ENCODE assay signal across 9 cellular contexts in genomic region chr6:4402477-4402976, GRCh38.
DNase-seq lines count a peak whose midpoint lies in the region; ATAC-seq and TF ChIP-seq lines count a peak whose summit lies in the region.
"Had no signal": no experiment of that assay in that cellular context is flagged by ENCODE, and none has a peak within 500 bp of the region (broad histone marks: within the 10 kb centered on the region; RNA-seq: fewer than 3 reads in every experiment).

No MANE protein-coding gene starts in this region.

- DNase-seq in HK-2 (ENCODE audit: unreplicated experiment) (peak; percentile 17), astrocyte of the hippocampus (ENCODE audit: low read depth, low spot score) (peak; percentile 82), left ventricle myocardium superior (peak; percentile 53), testis (peak; percentile 45)
- DNase-seq in activated CD4-positive, CD25-positive, alpha-beta regulatory T cell treated with anti-CD3 and anti-CD28 coated beads, Interleukin-2, amount 50 U/mL, for 72 hours, result no peak
- no peak for DNase-seq in activated CD8-positive, alpha-beta T cell treated with anti-CD3 and anti-CD28 coated beads, Interleukin-2, amount 10 ng/mL, durations not matched to agents 7 days and 5 days
- DNase-seq: small intestine had no signal

- CTCF ChIA-PET in activated CD8-positive, alpha-beta T cell treated with anti-CD3 and anti-CD28 coated beads, Interleukin-2, amount 10 ng/mL, durations not matched to agents 7 days and 5 days (lab: Charles Lee), result no interaction called here

- no peaks in the 10 kb centered on the region for H3K9me3 Mint-ChIP-seq in activated CD8-positive, alpha-beta T cell treated with anti-CD3 and anti-CD28 coated beads, Interleukin-2, amount 10 ng/mL, durations not matched to agents 7 days and 5 days (ENCODE audit: insufficient read depth)

- H3K36me3 Mint-ChIP-seq in activated CD8-positive, alpha-beta T cell treated with anti-CD3 and anti-CD28 coated beads, Interleukin-2, amount 10 ng/mL, durations not matched to agents 7 days and 5 days (ENCODE audit: low read depth), result no peaks in the 10 kb centered on the region

- no peaks in the 10 kb centered on the region for H3K4me1 Mint-ChIP-seq in activated CD8-positive, alpha-beta T cell treated with anti-CD3 and anti-CD28 coated beads, Interleukin-2, amount 10 ng/mL, durations not matched to agents 7 days and 5 days (ENCODE audit: low read depth)

- no peaks in the 10 kb centered on the region for H3K27me3 Mint-ChIP-seq in activated CD8-positive, alpha-beta T cell treated with anti-CD3 and anti-CD28 coated beads, Interleukin-2, amount 10 ng/mL, durations not matched to agents 7 days and 5 days (ENCODE audit: low read depth)

- TF ChIP-seq POLR2A in testis (IDR thresholded peaks at IDR 0.05), result no peak

- ATAC-seq in left ventricle myocardium superior (peak; percentile 89), HG03095 (IDR thresholded peaks at IDR 0.05; ENCODE audit: unreplicated experiment) (no peak), HG03354 (IDR thresholded peaks at IDR 0.05; ENCODE audit: poor library complexity, severe bottlenecking, unreplicated experiment) (no peak)
- no peak for ATAC-seq in activated CD8-positive, alpha-beta T cell treated with anti-CD3 and anti-CD28 coated beads, Interleukin-2, amount 10 ng/mL, durations not matched to agents 7 days and 5 days

- intact Hi-C loops in left ventricle myocardium superior (cut with micrococcal nuclease), result no loop called here
- intact Hi-C loops in testis (cut with DNase I; ENCODE audit: low total_unique reads), result no loop called here

- POLR2A ChIA-PET in activated CD8-positive, alpha-beta T cell treated with anti-CD3 and anti-CD28 coated beads, Interleukin-2, amount 10 ng/mL, durations not matched to agents 7 days and 5 days (lab: Charles Lee), result no interaction called here

- WGBS in testis, 2 donors, result 36 to 40% methylated on average over 11 of the region's 11 CpGs

- peak overlapping the region in 1 of 2 donors; percentile 64 for H3K27ac ChIP-seq in testis

- no peak overlapping the region for H3K27ac Mint-ChIP-seq in activated CD8-positive, alpha-beta T cell treated with anti-CD3 and anti-CD28 coated beads, Interleukin-2, amount 10 ng/mL, durations not matched to agents 7 days and 5 days

- no peaks in the 10 kb centered on the region for H3K9me3 ChIP-seq in testis

- no peak overlapping the region for H3K4me3 ChIP-seq in testis

- H3K4me3 Mint-ChIP-seq in activated CD8-positive, alpha-beta T cell treated with anti-CD3 and anti-CD28 coated beads, Interleukin-2, amount 10 ng/mL, durations not matched to agents 7 days and 5 days, result no peak overlapping the region

- H3K4me1 ChIP-seq in testis, result peaks cover 23% of the 10 kb centered on the region

- no peaks in the 10 kb centered on the region for H3K36me3 ChIP-seq in testis (ENCODE audit: low read depth, missing control alignments)

- no peak for TF ChIP-seq CTCF in testis (IDR thresholded peaks at IDR 0.05)

- H3K27me3 ChIP-seq in testis, result no peaks in the 10 kb centered on the region

Comparison
In these comparisons a context has a peak if more than half of its experiments do, and no peak if none do; other contexts are left out.
1. DNase-seq: peak in HK-2 (single experiment), astrocyte of the hippocampus (single experiment), left ventricle myocardium superior (single experiment) and testis (single experiment); none in activated CD4-positive, CD25-positive, alpha-beta regulatory T cell treated with anti-CD3 and anti-CD28 coated beads, Interleukin-2, amount 50 U/mL, for 72 hours (single experiment) and activated CD8-positive, alpha-beta T cell treated with anti-CD3 and anti-CD28 coated beads, Interleukin-2, amount 10 ng/mL, durations not matched to agents 7 days and 5 days (single experiment).